8 cellular contexts compared by ENCODE assay signal in the genomic region with DNA sequence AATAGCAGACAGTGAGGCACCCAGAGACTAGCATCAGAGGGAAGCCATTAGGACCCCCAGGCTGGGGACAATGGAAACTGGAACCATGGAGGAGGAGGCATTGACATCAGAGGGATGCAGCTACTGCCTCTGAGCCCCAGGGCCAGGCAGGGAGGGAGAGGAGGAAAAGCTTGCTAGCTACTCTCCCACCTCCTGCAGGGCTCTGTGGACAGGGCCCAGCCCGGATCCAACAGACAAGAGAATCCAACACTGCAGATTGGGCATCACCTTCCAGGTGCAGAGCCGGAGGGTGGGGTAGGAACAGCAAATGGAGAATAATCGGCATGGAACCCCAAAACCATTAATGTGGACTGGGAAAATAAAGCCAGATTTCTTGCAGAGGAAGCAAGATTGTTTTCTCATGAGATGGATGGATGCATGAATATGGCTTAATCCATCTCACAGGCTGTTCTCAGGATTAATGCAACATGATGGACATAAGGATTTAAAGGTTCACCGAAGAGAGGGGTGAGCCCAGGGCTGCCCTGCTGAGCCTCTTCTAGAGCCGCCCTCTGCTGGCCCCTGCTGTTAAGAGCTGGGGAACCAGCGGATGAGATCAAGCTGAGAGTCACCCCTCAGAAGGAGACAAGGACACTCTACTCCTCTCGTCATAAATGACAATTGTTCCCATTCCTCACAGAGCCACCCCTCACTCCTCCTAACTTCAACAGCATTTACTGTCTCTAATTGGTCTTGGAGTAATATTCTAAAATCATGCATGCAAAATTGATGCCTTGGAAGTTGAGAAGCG. TPM values are rescaled to one million over a fixed set of nuclear protein-coding genes. Genes with fewer than 3 reads are reported as not detected.
DNase-seq lines count a peak whose midpoint lies in the region; ATAC-seq, FAIRE-seq and TF ChIP-seq lines count a peak whose summit lies in the region.

No MANE protein-coding gene starts in this region.

- no peak overlapping the region for H3K27ac Mint-ChIP-seq in activated CD4-positive, alpha-beta T cell treated with anti-CD3 and anti-CD28 coated beads for 36 hours

- no peak for ATAC-seq in activated CD4-positive, alpha-beta T cell treated with anti-CD3 and anti-CD28 coated beads for 36 hours

- TF ChIP-seq POLR2A in Peyer's patch (IDR thresholded peaks at IDR 0.05), result no peak
- TF ChIP-seq POLR2A in H54 (IDR thresholded peaks at IDR 0.05; ENCODE audit: low read depth, low read length), result no peak

- intact Hi-C loops in activated CD4-positive, alpha-beta T cell treated with anti-CD3 and anti-CD28 coated beads for 36 hours (cut with DNase I, micrococcal nuclease), result no loop called here

- TF ChIP-seq CTCF in Peyer's patch (IDR thresholded peaks at IDR 0.05), result peak in 3 of 6 experiments; percentile 24 to 30 (median 30)

- no peak overlapping the region for H3K27ac ChIP-seq in Peyer's patch

- H3K36me3 Mint-ChIP-seq in activated CD4-positive, alpha-beta T cell treated with anti-CD3 and anti-CD28 coated beads for 36 hours (ENCODE audit: low read depth), result no peaks in the 10 kb centered on the region

- H3K36me3 ChIP-seq in Peyer's patch, result no peaks in the 10 kb centered on the region

- no peak overlapping the region for H3K4me3 Mint-ChIP-seq in activated CD4-positive, alpha-beta T cell treated with anti-CD3 and anti-CD28 coated beads for 36 hours

- CTCF ChIA-PET in activated CD4-positive, alpha-beta T cell treated with anti-CD3 and anti-CD28 coated beads for 36 hours (lab: Charles Lee), result interaction anchor here (1.5 kb wide), 1 partner anchor 17 kb away, joined by 3 read pairs; no protein-coding TSS in a partner anchor

- H3K27me3 Mint-ChIP-seq in activated CD4-positive, alpha-beta T cell treated with anti-CD3 and anti-CD28 coated beads for 36 hours, result peaks cover 9% of the 10 kb centered on the region

- H3K27me3 ChIP-seq in Peyer's patch, result no peaks in the 10 kb centered on the region

- H3K4me1 Mint-ChIP-seq in activated CD4-positive, alpha-beta T cell treated with anti-CD3 and anti-CD28 coated beads for 36 hours, result no peaks in the 10 kb centered on the region

- no peak for FAIRE-seq in H54 (lab: Jason Lieb, UNC)

- no peaks in the 10 kb centered on the region for H3K9me3 ChIP-seq in Peyer's patch

- H3K4me1 ChIP-seq in Peyer's patch, result no peaks in the 10 kb centered on the region

- DNase-seq in activated CD4-positive, alpha-beta T cell treated with anti-CD3 and anti-CD28 coated beads for 36 hours, result peak; percentile 41
- DNase-seq in activated CD4-positive, alpha-beta T cell treated with anti-CD3 and anti-CD28 coated beads for 1 hour, result no peak
- DNase-seq in Peyer's patch (peak; percentile 23 to 53 (median 52)), fibroblast of gingiva (ENCODE audit: low read depth) (peak; percentile 18), H54 (ENCODE audit: insufficient read length, low spot score) (no peak), NCI-H2029 (lab: John Stamatoyannopoulos, UW) (no peak), superior temporal gyrus (ENCODE audit: extremely low spot score) (no peak)
- peak; percentile 3 for DNase-seq in stimulated activated CD8-positive, alpha-beta memory T cell treated with anti-CD3 and anti-CD28 coated beads, Interleukin-15, amount 100 ng/mL, for 1 hour (ENCODE audit: low read depth)

- H3K9me3 Mint-ChIP-seq in activated CD4-positive, alpha-beta T cell treated with anti-CD3 and anti-CD28 coated beads for 36 hours (ENCODE audit: low read depth), result no peaks in the 10 kb centered on the region

- POLR2A ChIA-PET in activated CD4-positive, alpha-beta T cell treated with anti-CD3 and anti-CD28 coated beads for 36 hours (lab: Charles Lee), result no interaction called here

- no peak overlapping the region for H3K4me3 ChIP-seq in Peyer's patch

RNA-seq across cellular contexts. Expression of gene DNAH3, which starts 48.8 kb away (rescaled TPM):
- not detected for total RNA-seq in activated CD4-positive, alpha-beta T cell treated with anti-CD3 and anti-CD28 coated beads for 36 hours
- total RNA-seq in Peyer's patch, result 1 to 10 TPM; 2.1 to 6.7 (median 4.5) TPM

RNA-seq across cellular contexts. Expression of gene LDAF1, which starts 56.6 kb away (rescaled TPM):
- 10 to 100 TPM in 1 of 2 experiments, 1 to 10 TPM in 1; 7.2 to 11.7 TPM for total RNA-seq in activated CD4-positive, alpha-beta T cell treated with anti-CD3 and anti-CD28 coated beads for 36 hours
- total RNA-seq in Peyer's patch, result 10 to 100 TPM; 19.0 to 41.5 (median 28.1) TPM

Comparison
In these comparisons a context has a peak if more than half of its experiments do, and no peak if none do; other contexts are left out.
1. DNase-seq: peak in activated CD4-positive, alpha-beta T cell treated with anti-CD3 and anti-CD28 coated beads for 36 hours (single experiment), Peyer's patch (3 of 3), fibroblast of gingiva (single experiment) and stimulated activated CD8-positive, alpha-beta memory T cell treated with anti-CD3 and anti-CD28 coated beads, Interleukin-15, amount 100 ng/mL, for 1 hour (single experiment); none in activated CD4-positive, alpha-beta T cell treated with anti-CD3 and anti-CD28 coated beads for 1 hour (single experiment), H54 (single experiment), NCI-H2029 (single experiment) and superior temporal gyrus (single experiment).